In the genomic region with DNA sequence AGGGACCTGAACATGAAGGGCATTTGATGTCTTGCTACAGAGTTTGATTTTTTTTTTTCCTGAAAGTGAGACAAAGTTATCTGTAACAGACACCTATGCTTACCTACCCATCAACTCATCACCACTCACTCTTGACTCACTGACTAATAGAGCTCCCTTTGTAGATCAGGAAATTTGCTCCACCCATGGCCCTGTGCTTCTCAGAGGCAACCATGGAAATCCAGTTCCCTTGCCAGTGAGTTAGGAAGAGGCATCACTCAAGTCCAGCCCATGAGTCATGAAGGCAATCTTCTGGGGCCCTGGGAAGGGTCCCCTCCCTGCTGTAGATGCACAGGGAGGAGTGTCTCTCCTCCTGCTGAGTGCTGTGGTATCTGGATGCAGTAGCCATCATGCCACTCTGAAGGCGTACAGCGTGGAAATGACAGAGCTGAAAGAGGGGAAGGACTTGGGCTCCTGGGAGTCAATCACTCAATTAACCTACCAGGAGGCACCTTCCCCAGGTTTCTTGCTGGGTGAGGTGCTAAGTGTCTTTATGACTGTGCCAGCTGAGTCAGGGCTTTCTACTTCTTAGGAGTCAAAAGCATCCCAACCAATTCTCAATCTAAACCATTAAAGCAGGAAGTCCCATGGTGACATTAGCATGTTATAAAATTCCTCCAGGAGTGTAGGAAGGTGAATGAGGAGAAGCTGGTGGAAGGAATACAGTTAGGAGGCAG, we compare ENCODE assay signal across 1 cellular context.
TF ChIP-seq lines count a peak whose summit lies in the region.

No MANE protein-coding gene starts in this region.

TF ChIP-seq in IMR-90, 13 proteins besides CTCF, POLR2A, EP300 and RAD21 (continued from another document):
- TF ChIP-seq, protein P1, sequence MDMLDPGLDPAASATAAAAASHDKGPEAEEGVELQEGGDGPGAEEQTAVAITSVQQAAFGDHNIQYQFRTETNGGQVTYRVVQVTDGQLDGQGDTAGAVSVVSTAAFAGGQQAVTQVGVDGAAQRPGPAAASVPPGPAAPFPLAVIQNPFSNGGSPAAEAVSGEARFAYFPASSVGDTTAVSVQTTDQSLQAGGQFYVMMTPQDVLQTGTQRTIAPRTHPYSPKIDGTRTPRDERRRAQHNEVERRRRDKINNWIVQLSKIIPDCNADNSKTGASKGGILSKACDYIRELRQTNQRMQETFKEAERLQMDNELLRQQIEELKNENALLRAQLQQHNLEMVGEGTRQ (IDR thresholded peaks at IDR 0.05; ENCODE audit: low read depth, low read length) = no peak
- no peak for TF ChIP-seq RFX5 (IDR thresholded peaks at IDR 0.05; ENCODE audit: low read depth, low read length)
- TF ChIP-seq, protein P2, sequence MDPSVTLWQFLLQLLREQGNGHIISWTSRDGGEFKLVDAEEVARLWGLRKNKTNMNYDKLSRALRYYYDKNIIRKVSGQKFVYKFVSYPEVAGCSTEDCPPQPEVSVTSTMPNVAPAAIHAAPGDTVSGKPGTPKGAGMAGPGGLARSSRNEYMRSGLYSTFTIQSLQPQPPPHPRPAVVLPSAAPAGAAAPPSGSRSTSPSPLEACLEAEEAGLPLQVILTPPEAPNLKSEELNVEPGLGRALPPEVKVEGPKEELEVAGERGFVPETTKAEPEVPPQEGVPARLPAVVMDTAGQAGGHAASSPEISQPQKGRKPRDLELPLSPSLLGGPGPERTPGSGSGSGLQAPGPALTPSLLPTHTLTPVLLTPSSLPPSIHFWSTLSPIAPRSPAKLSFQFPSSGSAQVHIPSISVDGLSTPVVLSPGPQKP (IDR thresholded peaks at IDR 0.05; ENCODE audit: borderline replicate concordance, low read depth, low read length) = no peak
- no peak for TF ChIP-seq CEBPB (IDR thresholded peaks at IDR 0.05; ENCODE audit: low read depth, low read length)
